Comparison of ENCODE assay signal across 1 cellular context in genomic region chr20:61457725-61458124, GRCh38.
TF ChIP-seq lines count a peak whose summit lies in the region.

No MANE protein-coding gene starts in this region.

TF ChIP-seq in HepG2, 621 proteins besides CTCF, POLR2A, EP300 and RAD21 (continued from another document):
- no peak for TF ChIP-seq PHF21A (CRISPR knock-in tag; IDR thresholded peaks at IDR 0.05)
- TF ChIP-seq FOXM1 (CRISPR knock-in tag; IDR thresholded peaks at IDR 0.05) = no peak
- TF ChIP-seq, protein P1, sequence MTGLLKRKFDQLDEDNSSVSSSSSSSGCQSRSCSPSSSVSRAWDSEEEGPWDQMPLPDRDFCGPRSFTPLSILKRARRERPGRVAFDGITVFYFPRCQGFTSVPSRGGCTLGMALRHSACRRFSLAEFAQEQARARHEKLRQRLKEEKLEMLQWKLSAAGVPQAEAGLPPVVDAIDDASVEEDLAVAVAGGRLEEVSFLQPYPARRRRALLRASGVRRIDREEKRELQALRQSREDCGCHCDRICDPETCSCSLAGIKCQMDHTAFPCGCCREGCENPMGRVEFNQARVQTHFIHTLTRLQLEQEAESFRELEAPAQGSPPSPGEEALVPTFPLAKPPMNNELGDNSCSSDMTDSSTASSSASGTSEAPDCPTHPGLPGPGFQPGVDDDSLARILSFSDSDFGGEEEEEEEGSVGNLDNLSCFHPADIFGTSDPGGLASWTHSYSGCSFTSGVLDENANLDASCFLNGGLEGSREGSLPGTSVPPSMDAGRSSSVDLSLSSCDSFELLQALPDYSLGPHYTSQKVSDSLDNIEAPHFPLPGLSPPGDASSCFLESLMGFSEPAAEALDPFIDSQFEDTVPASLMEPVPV (CRISPR knock-in tag; IDR thresholded peaks at IDR 0.05) = no peak
- TF ChIP-seq ZNF160 (CRISPR knock-in tag; IDR thresholded peaks at IDR 0.05) = no peak
- TF ChIP-seq, protein P2, sequence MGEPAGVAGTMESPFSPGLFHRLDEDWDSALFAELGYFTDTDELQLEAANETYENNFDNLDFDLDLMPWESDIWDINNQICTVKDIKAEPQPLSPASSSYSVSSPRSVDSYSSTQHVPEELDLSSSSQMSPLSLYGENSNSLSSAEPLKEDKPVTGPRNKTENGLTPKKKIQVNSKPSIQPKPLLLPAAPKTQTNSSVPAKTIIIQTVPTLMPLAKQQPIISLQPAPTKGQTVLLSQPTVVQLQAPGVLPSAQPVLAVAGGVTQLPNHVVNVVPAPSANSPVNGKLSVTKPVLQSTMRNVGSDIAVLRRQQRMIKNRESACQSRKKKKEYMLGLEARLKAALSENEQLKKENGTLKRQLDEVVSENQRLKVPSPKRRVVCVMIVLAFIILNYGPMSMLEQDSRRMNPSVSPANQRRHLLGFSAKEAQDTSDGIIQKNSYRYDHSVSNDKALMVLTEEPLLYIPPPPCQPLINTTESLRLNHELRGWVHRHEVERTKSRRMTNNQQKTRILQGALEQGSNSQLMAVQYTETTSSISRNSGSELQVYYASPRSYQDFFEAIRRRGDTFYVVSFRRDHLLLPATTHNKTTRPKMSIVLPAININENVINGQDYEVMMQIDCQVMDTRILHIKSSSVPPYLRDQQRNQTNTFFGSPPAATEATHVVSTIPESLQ (CRISPR knock-in tag; conservative IDR thresholded peaks at IDR 0.05) = no peak
- no peak for TF ChIP-seq ZNF737 (CRISPR knock-in tag; IDR thresholded peaks at IDR 0.05; ENCODE audit: borderline replicate concordance)
